In genomic region chr21:15660424-15660805, GRCh38 we compare ENCODE assay signal across 17 cellular contexts.
"Had no signal": no experiment of that assay in that cellular context is flagged by ENCODE, and none has a peak within 500 bp of the region (broad histone marks: within the 10 kb centered on the region; RNA-seq: fewer than 3 reads in every experiment).

No MANE protein-coding gene starts in this region.

- H3K27me3 Mint-ChIP-seq: activated T-helper 17 cell treated with anti-CD3 and anti-CD28 coated beads, Interleukin-2, amount 50 U/mL, for 72 hours; stimulated activated naive CD8-positive, alpha-beta T cell treated with anti-CD3 and anti-CD28 coated beads, Interleukin-15, Interleukin-2, amounts not matched to agents 100 ng/mL and 50 ng/mL, for 24 hours had no signal

- H3K27me3 ChIP-seq: cardiac muscle cell had no signal

- H3K4me1 Mint-ChIP-seq: activated CD4-positive, alpha-beta T cell treated with anti-CD3 and anti-CD28 coated beads, Interleukin-2, amount 10 ng/mL, durations not matched to agents 24 days and 14 days; activated naive CD8-positive, alpha-beta T cell treated with anti-CD3 and anti-CD28 coated beads, Interleukin-2, amount 10 ng/mL, durations not matched to agents 7 days and 5 days; activated T-helper 17 cell treated with anti-CD3 and anti-CD28 coated beads, Interleukin-2, amount 50 U/mL, for 72 hours; natural killer cell had no signal

- DNase-seq: activated CD4-positive, alpha-beta T cell treated with anti-CD3 and anti-CD28 coated beads, Interleukin-2, amount 10 ng/mL, durations not matched to agents 24 days and 14 days; activated CD4-positive, CD25-positive, alpha-beta regulatory T cell; activated CD8-positive, alpha-beta T cell treated with anti-CD3 and anti-CD28 coated beads for 36 hours; activated naive CD4-positive, alpha-beta T cell treated with Interleukin-2 at 50 U/mL for 16 hours; activated naive CD8-positive, alpha-beta T cell treated with anti-CD3 and anti-CD28 coated beads, Interleukin-2, amount 10 ng/mL, durations not matched to agents 7 days and 5 days; activated T-cell treated with anti-CD3 and anti-CD28 coated beads, Interleukin-2, amount 50 U/mL, for 1 hour; amygdala; erythroblast; mesendoderm; natural killer cell; retina; stimulated activated CD4-positive, alpha-beta T cell treated with anti-CD3 and anti-CD28 coated beads, Interleukin-2, amount 100 ng/mL, for 24 hours; T-helper 1 cell; T-helper 9 cell had no signal

- H3K36me3 Mint-ChIP-seq: activated naive CD8-positive, alpha-beta T cell treated with anti-CD3 and anti-CD28 coated beads, Interleukin-2, amount 10 ng/mL, durations not matched to agents 7 days and 5 days; natural killer cell had no signal

- H3K27ac ChIP-seq: cardiac muscle cell had no signal

- H3K9me3 Mint-ChIP-seq: activated CD4-positive, alpha-beta T cell treated with anti-CD3 and anti-CD28 coated beads, Interleukin-2, amount 10 ng/mL, durations not matched to agents 24 days and 14 days; activated CD8-positive, alpha-beta T cell treated with anti-CD3 and anti-CD28 coated beads for 36 hours; activated naive CD8-positive, alpha-beta T cell treated with anti-CD3 and anti-CD28 coated beads, Interleukin-2, amount 10 ng/mL, durations not matched to agents 7 days and 5 days; activated T-helper 17 cell treated with anti-CD3 and anti-CD28 coated beads, Interleukin-2, amount 50 U/mL, for 72 hours; natural killer cell; stimulated activated naive CD8-positive, alpha-beta T cell treated with anti-CD3 and anti-CD28 coated beads, Interleukin-15, Interleukin-2, amounts not matched to agents 100 ng/mL and 50 ng/mL, for 24 hours had no signal

- H3K27ac Mint-ChIP-seq: activated CD4-positive, alpha-beta T cell treated with anti-CD3 and anti-CD28 coated beads, Interleukin-2, amount 10 ng/mL, durations not matched to agents 24 days and 14 days; activated CD8-positive, alpha-beta T cell treated with anti-CD3 and anti-CD28 coated beads for 36 hours; activated naive CD8-positive, alpha-beta T cell treated with anti-CD3 and anti-CD28 coated beads, Interleukin-2, amount 10 ng/mL, durations not matched to agents 7 days and 5 days; activated T-helper 17 cell treated with anti-CD3 and anti-CD28 coated beads, Interleukin-2, amount 50 U/mL, for 72 hours; natural killer cell; stimulated activated naive CD8-positive, alpha-beta T cell treated with anti-CD3 and anti-CD28 coated beads, Interleukin-15, Interleukin-2, amounts not matched to agents 100 ng/mL and 50 ng/mL, for 24 hours had no signal

- H3K4me3 ChIP-seq: cardiac muscle cell had no signal

- H3K36me3 ChIP-seq: cardiac muscle cell had no signal

- H3K4me3 Mint-ChIP-seq: activated CD4-positive, alpha-beta T cell treated with anti-CD3 and anti-CD28 coated beads, Interleukin-2, amount 10 ng/mL, durations not matched to agents 24 days and 14 days; activated CD8-positive, alpha-beta T cell treated with anti-CD3 and anti-CD28 coated beads for 36 hours; activated naive CD8-positive, alpha-beta T cell treated with anti-CD3 and anti-CD28 coated beads, Interleukin-2, amount 10 ng/mL, durations not matched to agents 7 days and 5 days; activated T-helper 17 cell treated with anti-CD3 and anti-CD28 coated beads, Interleukin-2, amount 50 U/mL, for 72 hours; natural killer cell; stimulated activated naive CD8-positive, alpha-beta T cell treated with anti-CD3 and anti-CD28 coated beads, Interleukin-15, Interleukin-2, amounts not matched to agents 100 ng/mL and 50 ng/mL, for 24 hours had no signal
